In the genomic region with DNA sequence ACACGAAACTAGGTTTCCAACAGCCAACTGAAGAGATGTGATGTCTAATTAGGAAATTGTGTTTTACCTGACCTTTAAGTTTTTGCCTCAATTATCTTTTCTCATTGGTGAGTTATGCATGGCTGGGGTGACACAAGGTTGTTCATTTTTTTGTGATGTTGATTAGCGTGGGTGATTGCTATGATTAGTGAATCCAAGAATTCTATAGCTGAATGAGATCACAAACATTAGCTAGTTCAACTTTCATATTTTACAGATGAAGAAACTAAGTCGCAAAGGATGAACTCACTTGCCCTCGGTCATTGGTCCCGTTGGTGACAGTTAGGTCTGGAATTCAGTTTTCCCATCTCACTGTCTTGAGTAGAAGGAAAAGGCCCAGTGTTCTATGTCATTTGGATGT, we compare ENCODE assay signal across 23 cellular contexts. TPM values are rescaled to one million over a fixed set of nuclear protein-coding genes. Genes with fewer than 3 reads are reported as not detected.
"Had no signal": no experiment of that assay in that cellular context is flagged by ENCODE, and none has a peak within 500 bp of the region (broad histone marks: within the 10 kb centered on the region; RNA-seq: fewer than 3 reads in every experiment).

No MANE protein-coding gene starts in this region.

- H3K27me3 ChIP-seq: adrenal gland, hepatocyte, right lobe of liver had no signal

- H3K9me3 ChIP-seq: right lobe of liver had no signal

- DNase-seq: activated CD4-positive, alpha-beta memory T cell treated with anti-CD3 and anti-CD28 coated beads, Interleukin-2, amount 10 ng/mL, durations not matched to agents 7 days and 5 days; activated CD4-positive, alpha-beta T cell treated with anti-CD3 and anti-CD28 coated beads for 4 hours; activated effector memory CD4-positive, alpha-beta T cell treated with Interleukin-2 at 50 U/mL for 16 hours; activated naive CD4-positive, alpha-beta T cell treated with anti-CD3 and anti-CD28 coated beads, Interleukin-2, amount 50 U/mL, for 16 hours; activated T-cell treated with anti-CD3 and anti-CD28 coated beads, Interleukin-2, amount 50 U/mL, for 4 hours; cerebellar nuclear complex; effector memory CD8-positive, alpha-beta T cell; kidney; left ventricle myocardium inferior; stimulated activated CD4-positive, alpha-beta T cell treated with anti-CD3 and anti-CD28 coated beads, Interleukin-4, amount 100 ng/mL, for 4 hours; stimulated activated CD8-positive, alpha-beta memory T cell treated with anti-CD3 and anti-CD28 coated beads, Interleukin-4, amount 100 ng/mL, for 48 hours; stimulated activated naive CD4-positive, alpha-beta T cell treated with Interleukin-2 at 50 U/mL for 16 hours had no signal

- H3K36me3 ChIP-seq: adrenal gland, left ventricle myocardium inferior, right lobe of liver had no signal

- ATAC-seq: activated T-cell treated with anti-CD3 and anti-CD28 coated beads, Interleukin-2, amount 50 U/mL, for 4 hours; effector memory CD8-positive, alpha-beta T cell; naive thymus-derived CD8-positive, alpha-beta T cell; WTC11 had no signal

- H3K27ac ChIP-seq: hepatocyte, left ventricle myocardium inferior, right lobe of liver had no signal

- H3K4me3 ChIP-seq: adrenal gland, hepatocyte, left ventricle myocardium inferior, right lobe of liver, smooth muscle cell had no signal

RNA-seq across cellular contexts. Expression of a gene that starts 32.6 kb away (rescaled TPM):
- total RNA-seq: activated CD4-positive, alpha-beta memory T cell treated with anti-CD3 and anti-CD28 coated beads, Interleukin-2, amount 10 ng/mL, durations not matched to agents 7 days and 5 days; activated T-cell treated with anti-CD3 and anti-CD28 coated beads, Interleukin-2, amount 50 U/mL, for 4 hours; epithelial cell of proximal tubule; glomerular endothelial cell; kidney; left ventricle myocardium inferior; mucosa of gallbladder; naive thymus-derived CD8-positive, alpha-beta T cell; pulmonary artery endothelial cell; right lobe of liver; smooth muscle cell; ureter; WTC11 had no signal
